ENCODE assay signal across 1 cellular context in the genomic region with DNA sequence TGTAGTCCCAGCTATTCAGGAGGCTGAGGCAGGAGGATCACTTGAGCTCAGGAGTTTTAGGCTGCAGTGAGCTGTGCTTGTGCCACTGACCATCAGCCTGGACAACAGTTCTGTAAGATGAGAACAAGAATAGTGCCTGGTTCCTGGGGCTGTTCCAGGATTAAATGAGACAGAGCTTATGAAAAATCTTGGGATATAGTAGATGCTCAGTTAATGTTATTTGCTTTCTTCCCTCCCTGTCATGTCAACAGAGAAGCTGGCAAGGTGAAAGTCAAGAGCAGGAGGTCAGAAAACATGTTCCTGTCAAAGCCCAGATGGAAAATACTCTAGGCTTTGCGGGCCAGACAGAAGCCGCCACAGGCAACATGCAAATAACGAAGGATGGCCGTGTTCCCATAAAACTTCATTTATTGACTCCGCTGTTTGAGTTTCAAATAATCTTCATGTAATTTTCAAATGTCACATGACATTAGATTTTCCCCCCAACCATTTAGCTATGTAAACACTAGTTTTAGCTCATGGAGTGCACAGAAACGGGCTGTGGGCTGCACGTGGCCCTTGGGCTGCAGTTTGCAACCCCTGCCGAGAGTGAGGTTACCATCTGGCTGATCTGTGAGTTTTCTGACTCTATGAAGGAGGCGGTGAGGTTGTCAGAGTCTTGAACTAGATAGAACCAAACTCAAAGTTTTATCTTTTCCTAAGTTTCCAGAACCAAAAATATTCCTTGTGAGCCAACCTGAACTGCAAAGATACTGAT.
TF ChIP-seq lines count a peak whose summit lies in the region.

No MANE protein-coding gene starts in this region.

TF ChIP-seq in K562, 482 proteins besides CTCF, POLR2A, EP300 and RAD21:
- TF ChIP-seq, protein P1, sequence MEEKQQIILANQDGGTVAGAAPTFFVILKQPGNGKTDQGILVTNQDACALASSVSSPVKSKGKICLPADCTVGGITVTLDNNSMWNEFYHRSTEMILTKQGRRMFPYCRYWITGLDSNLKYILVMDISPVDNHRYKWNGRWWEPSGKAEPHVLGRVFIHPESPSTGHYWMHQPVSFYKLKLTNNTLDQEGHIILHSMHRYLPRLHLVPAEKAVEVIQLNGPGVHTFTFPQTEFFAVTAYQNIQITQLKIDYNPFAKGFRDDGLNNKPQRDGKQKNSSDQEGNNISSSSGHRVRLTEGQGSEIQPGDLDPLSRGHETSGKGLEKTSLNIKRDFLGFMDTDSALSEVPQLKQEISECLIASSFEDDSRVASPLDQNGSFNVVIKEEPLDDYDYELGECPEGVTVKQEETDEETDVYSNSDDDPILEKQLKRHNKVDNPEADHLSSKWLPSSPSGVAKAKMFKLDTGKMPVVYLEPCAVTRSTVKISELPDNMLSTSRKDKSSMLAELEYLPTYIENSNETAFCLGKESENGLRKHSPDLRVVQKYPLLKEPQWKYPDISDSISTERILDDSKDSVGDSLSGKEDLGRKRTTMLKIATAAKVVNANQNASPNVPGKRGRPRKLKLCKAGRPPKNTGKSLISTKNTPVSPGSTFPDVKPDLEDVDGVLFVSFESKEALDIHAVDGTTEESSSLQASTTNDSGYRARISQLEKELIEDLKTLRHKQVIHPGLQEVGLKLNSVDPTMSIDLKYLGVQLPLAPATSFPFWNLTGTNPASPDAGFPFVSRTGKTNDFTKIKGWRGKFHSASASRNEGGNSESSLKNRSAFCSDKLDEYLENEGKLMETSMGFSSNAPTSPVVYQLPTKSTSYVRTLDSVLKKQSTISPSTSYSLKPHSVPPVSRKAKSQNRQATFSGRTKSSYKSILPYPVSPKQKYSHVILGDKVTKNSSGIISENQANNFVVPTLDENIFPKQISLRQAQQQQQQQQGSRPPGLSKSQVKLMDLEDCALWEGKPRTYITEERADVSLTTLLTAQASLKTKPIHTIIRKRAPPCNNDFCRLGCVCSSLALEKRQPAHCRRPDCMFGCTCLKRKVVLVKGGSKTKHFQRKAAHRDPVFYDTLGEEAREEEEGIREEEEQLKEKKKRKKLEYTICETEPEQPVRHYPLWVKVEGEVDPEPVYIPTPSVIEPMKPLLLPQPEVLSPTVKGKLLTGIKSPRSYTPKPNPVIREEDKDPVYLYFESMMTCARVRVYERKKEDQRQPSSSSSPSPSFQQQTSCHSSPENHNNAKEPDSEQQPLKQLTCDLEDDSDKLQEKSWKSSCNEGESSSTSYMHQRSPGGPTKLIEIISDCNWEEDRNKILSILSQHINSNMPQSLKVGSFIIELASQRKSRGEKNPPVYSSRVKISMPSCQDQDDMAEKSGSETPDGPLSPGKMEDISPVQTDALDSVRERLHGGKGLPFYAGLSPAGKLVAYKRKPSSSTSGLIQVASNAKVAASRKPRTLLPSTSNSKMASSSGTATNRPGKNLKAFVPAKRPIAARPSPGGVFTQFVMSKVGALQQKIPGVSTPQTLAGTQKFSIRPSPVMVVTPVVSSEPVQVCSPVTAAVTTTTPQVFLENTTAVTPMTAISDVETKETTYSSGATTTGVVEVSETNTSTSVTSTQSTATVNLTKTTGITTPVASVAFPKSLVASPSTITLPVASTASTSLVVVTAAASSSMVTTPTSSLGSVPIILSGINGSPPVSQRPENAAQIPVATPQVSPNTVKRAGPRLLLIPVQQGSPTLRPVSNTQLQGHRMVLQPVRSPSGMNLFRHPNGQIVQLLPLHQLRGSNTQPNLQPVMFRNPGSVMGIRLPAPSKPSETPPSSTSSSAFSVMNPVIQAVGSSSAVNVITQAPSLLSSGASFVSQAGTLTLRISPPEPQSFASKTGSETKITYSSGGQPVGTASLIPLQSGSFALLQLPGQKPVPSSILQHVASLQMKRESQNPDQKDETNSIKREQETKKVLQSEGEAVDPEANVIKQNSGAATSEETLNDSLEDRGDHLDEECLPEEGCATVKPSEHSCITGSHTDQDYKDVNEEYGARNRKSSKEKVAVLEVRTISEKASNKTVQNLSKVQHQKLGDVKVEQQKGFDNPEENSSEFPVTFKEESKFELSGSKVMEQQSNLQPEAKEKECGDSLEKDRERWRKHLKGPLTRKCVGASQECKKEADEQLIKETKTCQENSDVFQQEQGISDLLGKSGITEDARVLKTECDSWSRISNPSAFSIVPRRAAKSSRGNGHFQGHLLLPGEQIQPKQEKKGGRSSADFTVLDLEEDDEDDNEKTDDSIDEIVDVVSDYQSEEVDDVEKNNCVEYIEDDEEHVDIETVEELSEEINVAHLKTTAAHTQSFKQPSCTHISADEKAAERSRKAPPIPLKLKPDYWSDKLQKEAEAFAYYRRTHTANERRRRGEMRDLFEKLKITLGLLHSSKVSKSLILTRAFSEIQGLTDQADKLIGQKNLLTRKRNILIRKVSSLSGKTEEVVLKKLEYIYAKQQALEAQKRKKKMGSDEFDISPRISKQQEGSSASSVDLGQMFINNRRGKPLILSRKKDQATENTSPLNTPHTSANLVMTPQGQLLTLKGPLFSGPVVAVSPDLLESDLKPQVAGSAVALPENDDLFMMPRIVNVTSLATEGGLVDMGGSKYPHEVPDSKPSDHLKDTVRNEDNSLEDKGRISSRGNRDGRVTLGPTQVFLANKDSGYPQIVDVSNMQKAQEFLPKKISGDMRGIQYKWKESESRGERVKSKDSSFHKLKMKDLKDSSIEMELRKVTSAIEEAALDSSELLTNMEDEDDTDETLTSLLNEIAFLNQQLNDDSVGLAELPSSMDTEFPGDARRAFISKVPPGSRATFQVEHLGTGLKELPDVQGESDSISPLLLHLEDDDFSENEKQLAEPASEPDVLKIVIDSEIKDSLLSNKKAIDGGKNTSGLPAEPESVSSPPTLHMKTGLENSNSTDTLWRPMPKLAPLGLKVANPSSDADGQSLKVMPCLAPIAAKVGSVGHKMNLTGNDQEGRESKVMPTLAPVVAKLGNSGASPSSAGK (IDR thresholded peaks at IDR 0.05), result no peak
- TF ChIP-seq, protein P2, sequence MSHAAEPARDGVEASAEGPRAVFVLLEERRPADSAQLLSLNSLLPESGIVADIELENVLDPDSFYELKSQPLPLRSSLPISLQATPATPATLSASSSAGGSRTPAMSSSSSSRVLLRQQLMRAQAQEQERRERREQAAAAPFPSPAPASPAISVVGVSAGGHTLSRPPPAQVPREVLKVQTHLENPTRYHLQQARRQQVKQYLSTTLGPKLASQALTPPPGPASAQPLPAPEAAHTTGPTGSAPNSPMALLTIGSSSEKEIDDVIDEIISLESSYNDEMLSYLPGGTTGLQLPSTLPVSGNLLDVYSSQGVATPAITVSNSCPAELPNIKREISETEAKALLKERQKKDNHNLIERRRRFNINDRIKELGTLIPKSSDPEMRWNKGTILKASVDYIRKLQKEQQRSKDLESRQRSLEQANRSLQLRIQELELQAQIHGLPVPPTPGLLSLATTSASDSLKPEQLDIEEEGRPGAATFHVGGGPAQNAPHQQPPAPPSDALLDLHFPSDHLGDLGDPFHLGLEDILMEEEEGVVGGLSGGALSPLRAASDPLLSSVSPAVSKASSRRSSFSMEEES (CRISPR knock-in tag; IDR thresholded peaks at IDR 0.05), result peak; percentile 20
- no peak for TF ChIP-seq KLF1 (tag; IDR thresholded peaks at IDR 0.05)
